28 cellular contexts compared by ENCODE assay signal in the genomic region with DNA sequence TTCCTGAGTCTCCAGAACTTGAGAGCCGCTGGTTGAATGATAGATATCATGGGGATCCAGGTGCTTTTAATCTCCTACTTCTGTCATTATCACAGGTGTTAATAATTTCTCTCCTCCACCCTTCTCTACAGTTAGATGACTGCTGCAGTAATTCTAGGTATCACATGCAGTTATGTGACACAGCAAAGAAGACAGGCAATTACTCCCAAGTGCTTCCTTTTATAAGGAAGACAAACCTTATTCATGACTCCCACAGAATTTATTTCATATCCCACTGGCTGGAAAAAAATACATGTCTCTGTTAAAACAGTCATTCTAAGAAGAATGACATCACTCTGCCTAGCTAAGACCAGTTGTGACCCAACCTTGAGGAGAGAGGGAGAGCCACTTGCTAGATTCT.
"Had no signal": no experiment of that assay in that cellular context is flagged by ENCODE, and none has a peak within 500 bp of the region (broad histone marks: within the 10 kb centered on the region; RNA-seq: fewer than 3 reads in every experiment).

No MANE protein-coding gene starts in this region.

- H3K27ac ChIP-seq: brain microvascular endothelial cell, WERI-Rb-1 had no signal

- ATAC-seq: activated CD8-positive, alpha-beta T cell treated with anti-CD3 and anti-CD28 coated beads for 36 hours; activated T-cell treated with anti-CD3 and anti-CD28 coated beads, Interleukin-2, amount 50 U/mL, for 72 hours; activated T-helper 17 cell treated with anti-CD3 and anti-CD28 coated beads, Interleukin-2, amount 50 U/mL, for 72 hours had no signal

- H3K4me1 Mint-ChIP-seq: activated CD4-positive, alpha-beta T cell treated with anti-CD3 and anti-CD28 coated beads, Interleukin-2, amount 10 ng/mL, durations not matched to agents 24 days and 14 days; activated naive CD8-positive, alpha-beta T cell treated with anti-CD3 and anti-CD28 coated beads for 36 hours; activated T-helper 17 cell treated with anti-CD3 and anti-CD28 coated beads, Interleukin-2, amount 50 U/mL, for 72 hours had no signal

- H3K4me3 ChIP-seq: MG63 had no signal

- H3K4me3 Mint-ChIP-seq: activated CD4-positive, alpha-beta T cell treated with anti-CD3 and anti-CD28 coated beads, Interleukin-2, amount 10 ng/mL, durations not matched to agents 24 days and 14 days; activated CD8-positive, alpha-beta T cell treated with anti-CD3 and anti-CD28 coated beads for 36 hours; activated naive CD8-positive, alpha-beta T cell treated with anti-CD3 and anti-CD28 coated beads for 36 hours; activated T-cell treated with anti-CD3 and anti-CD28 coated beads, Interleukin-2, amount 50 U/mL, for 72 hours; activated T-helper 17 cell treated with anti-CD3 and anti-CD28 coated beads, Interleukin-2, amount 50 U/mL, for 72 hours had no signal

- H3K27ac Mint-ChIP-seq: activated CD4-positive, alpha-beta T cell treated with anti-CD3 and anti-CD28 coated beads, Interleukin-2, amount 10 ng/mL, durations not matched to agents 24 days and 14 days; activated CD8-positive, alpha-beta T cell treated with anti-CD3 and anti-CD28 coated beads for 36 hours; activated naive CD8-positive, alpha-beta T cell treated with anti-CD3 and anti-CD28 coated beads for 36 hours; activated T-cell treated with anti-CD3 and anti-CD28 coated beads, Interleukin-2, amount 50 U/mL, for 72 hours; activated T-helper 17 cell treated with anti-CD3 and anti-CD28 coated beads, Interleukin-2, amount 50 U/mL, for 72 hours had no signal

- H3K27me3 Mint-ChIP-seq: activated CD4-positive, alpha-beta T cell treated with anti-CD3 and anti-CD28 coated beads, Interleukin-2, amount 10 ng/mL, durations not matched to agents 24 days and 14 days; activated CD8-positive, alpha-beta T cell treated with anti-CD3 and anti-CD28 coated beads for 36 hours; activated naive CD8-positive, alpha-beta T cell treated with anti-CD3 and anti-CD28 coated beads for 36 hours; activated T-helper 17 cell treated with anti-CD3 and anti-CD28 coated beads, Interleukin-2, amount 50 U/mL, for 72 hours had no signal

- H3K27me3 ChIP-seq: brain microvascular endothelial cell, MG63 had no signal

- H3K36me3 Mint-ChIP-seq: activated naive CD8-positive, alpha-beta T cell treated with anti-CD3 and anti-CD28 coated beads for 36 hours had no signal

- DNase-seq: activated CD4-positive, alpha-beta T cell treated with anti-CD3 and anti-CD28 coated beads, Interleukin-2, amount 10 ng/mL, durations not matched to agents 24 days and 14 days; activated CD4-positive, alpha-beta T cell treated with anti-CD3 and anti-CD28 coated beads, Interleukin-2, amount 50 U/mL, for 4 hours; activated CD8-positive, alpha-beta T cell treated with anti-CD3 and anti-CD28 coated beads for 36 hours; activated effector memory CD4-positive, alpha-beta T cell treated with anti-CD3 and anti-CD28 coated beads, Interleukin-2, amount 50 U/mL, for 16 hours; activated naive CD4-positive, alpha-beta T cell; activated naive CD4-positive, alpha-beta T cell treated with anti-CD3 and anti-CD28 coated beads, Interleukin-2, amount 50 U/mL, for 16 hours; activated naive CD8-positive, alpha-beta T cell treated with anti-CD3 and anti-CD28 coated beads for 36 hours; activated T-cell treated with anti-CD3 and anti-CD28 coated beads, Interleukin-2, amount 50 U/mL, for 1 hour; activated T-cell treated with anti-CD3 and anti-CD28 coated beads, Interleukin-2, amount 50 U/mL, for 72 hours; amniotic stem cell; aorta; brain microvascular endothelial cell; central memory CD4-positive, alpha-beta T cell; Kasumi-1; KBM-7; MG63; NCI-H1048; NCI-H1694; NCI-H1930; NCI-H510A; NCI-H526; Right ventricle myocardium superior; SW 1271; T-helper 1 cell; T-helper 2 cell; T-helper 9 cell; WERI-Rb-1 had no signal

- H3K36me3 ChIP-seq: brain microvascular endothelial cell, MG63, WERI-Rb-1 had no signal
